25 cellular contexts compared by ENCODE assay signal in the genomic region with DNA sequence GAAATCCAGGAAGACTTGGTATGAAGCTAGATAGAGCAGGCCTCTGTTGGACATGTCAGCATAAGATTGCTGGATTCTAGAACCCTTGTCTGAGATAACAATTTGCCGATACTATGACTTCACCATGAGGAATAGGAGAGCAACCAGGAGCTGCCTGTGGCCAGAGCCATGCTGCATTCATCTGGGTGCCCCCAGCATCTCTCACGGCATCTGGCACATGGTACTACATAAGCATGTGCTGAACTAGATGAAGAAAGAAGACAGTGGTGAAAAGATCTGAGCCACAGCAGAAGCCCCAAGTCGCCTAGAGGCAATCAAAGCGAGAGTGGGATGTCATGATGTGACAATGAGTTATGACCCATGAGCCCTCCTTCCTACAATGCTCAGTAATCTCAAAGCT.
"Had no signal": no experiment of that assay in that cellular context is flagged by ENCODE, and none has a peak within 500 bp of the region (broad histone marks: within the 10 kb centered on the region; RNA-seq: fewer than 3 reads in every experiment).

No MANE protein-coding gene starts in this region.

- ATAC-seq: left lung; lower lobe of right lung; natural killer cell treated with Interleukin-12 subunit alpha and Interleukin-12 subunit beta and Interleukin-15 and Interleukin-18, amount 100 ng/mL, for 72 hours; stimulated activated naive CD8-positive, alpha-beta T cell treated with anti-CD3 and anti-CD28 coated beads, Interleukin-15, amount 100 ng/mL, for 72 hours; upper lobe of right lung had no signal

- H3K27ac ChIP-seq: left lung, lower lobe of right lung, neural progenitor cell, prostate gland, suprapubic skin, transverse colon, upper lobe of right lung, uterus had no signal

- H3K4me2 ChIP-seq: hepatocyte, neural progenitor cell, smooth muscle cell had no signal

- H3K36me3 ChIP-seq: neural progenitor cell, uterus had no signal

- H3K27me3 ChIP-seq: dorsolateral prefrontal cortex, hepatocyte, left lung, neural progenitor cell, right lobe of liver, suprapubic skin, transverse colon, upper lobe of right lung, uterus had no signal

- H3K4me1 Mint-ChIP-seq: neural progenitor cell had no signal

- H2AFZ ChIP-seq: hepatocyte, neural progenitor cell had no signal

- H3K27me3 Mint-ChIP-seq: memory B cell; naive B cell; natural killer cell treated with Interleukin-12 subunit alpha and Interleukin-12 subunit beta and Interleukin-15 and Interleukin-18, amount 100 ng/mL, for 72 hours; stimulated activated naive CD8-positive, alpha-beta T cell treated with anti-CD3 and anti-CD28 coated beads, Interleukin-15, amount 100 ng/mL, for 72 hours had no signal

- H3K4me3 Mint-ChIP-seq: memory B cell; naive B cell; natural killer cell treated with Interleukin-12 subunit alpha and Interleukin-12 subunit beta and Interleukin-15 and Interleukin-18, amount 100 ng/mL, for 72 hours; neural progenitor cell; stimulated activated naive CD8-positive, alpha-beta T cell treated with anti-CD3 and anti-CD28 coated beads, Interleukin-15, amount 100 ng/mL, for 72 hours had no signal

- H3K9me3 ChIP-seq: left lung, lower lobe of right lung, prostate gland, right lobe of liver, suprapubic skin, transverse colon, upper lobe of right lung, uterus had no signal

- DNase-seq: dorsolateral prefrontal cortex; effector CD4-positive, alpha-beta T cell; head of caudate nucleus; kidney; left lung; lower lobe of right lung; naive B cell; nucleus accumbens; right lobe of liver; stimulated activated CD4-positive, alpha-beta T cell treated with anti-CD3 and anti-CD28 coated beads, Interleukin-12 subunit alpha, Interleukin-12 subunit beta, amount 100 ng/mL, for 4 hours; stimulated activated CD4-positive, alpha-beta T cell treated with anti-CD3 and anti-CD28 coated beads, Interleukin-1b, Interleukin-23, amount 100 ng/mL, for 48 hours; stimulated activated CD4-positive, alpha-beta T cell treated with anti-CD3 and anti-CD28 coated beads, Interleukin-4, amount 100 ng/mL, for 1 hour; stimulated activated CD8-positive, alpha-beta memory T cell treated with anti-CD3 and anti-CD28 coated beads, Interleukin-4, amount 100 ng/mL, for 48 hours; stimulated activated naive CD4-positive, alpha-beta T cell; stimulated activated naive CD8-positive, alpha-beta T cell treated with anti-CD3 and anti-CD28 coated beads, Interleukin-15, amount 100 ng/mL, for 72 hours; transverse colon; upper lobe of right lung; uterus had no signal

- H3K27ac Mint-ChIP-seq: memory B cell; natural killer cell treated with Interleukin-12 subunit alpha and Interleukin-12 subunit beta and Interleukin-15 and Interleukin-18, amount 100 ng/mL, for 72 hours; neural progenitor cell; stimulated activated naive CD8-positive, alpha-beta T cell treated with anti-CD3 and anti-CD28 coated beads, Interleukin-15, amount 100 ng/mL, for 72 hours had no signal

- H3K4me1 ChIP-seq: left lung, lower lobe of right lung, neural progenitor cell, prostate gland, suprapubic skin, upper lobe of right lung, uterus had no signal

- H3K9me3 Mint-ChIP-seq: memory B cell; naive B cell; natural killer cell treated with Interleukin-12 subunit alpha and Interleukin-12 subunit beta and Interleukin-15 and Interleukin-18, amount 100 ng/mL, for 72 hours; neural progenitor cell; stimulated activated naive CD8-positive, alpha-beta T cell treated with anti-CD3 and anti-CD28 coated beads, Interleukin-15, amount 100 ng/mL, for 72 hours had no signal

- H3K4me3 ChIP-seq: dorsolateral prefrontal cortex, hepatocyte, left lung, lower lobe of right lung, neural progenitor cell, prostate gland, right lobe of liver, smooth muscle cell, suprapubic skin, transverse colon, upper lobe of right lung, uterus had no signal

- H3K9ac ChIP-seq: neural progenitor cell had no signal
